8 cellular contexts compared by ENCODE assay signal in the genomic region with DNA sequence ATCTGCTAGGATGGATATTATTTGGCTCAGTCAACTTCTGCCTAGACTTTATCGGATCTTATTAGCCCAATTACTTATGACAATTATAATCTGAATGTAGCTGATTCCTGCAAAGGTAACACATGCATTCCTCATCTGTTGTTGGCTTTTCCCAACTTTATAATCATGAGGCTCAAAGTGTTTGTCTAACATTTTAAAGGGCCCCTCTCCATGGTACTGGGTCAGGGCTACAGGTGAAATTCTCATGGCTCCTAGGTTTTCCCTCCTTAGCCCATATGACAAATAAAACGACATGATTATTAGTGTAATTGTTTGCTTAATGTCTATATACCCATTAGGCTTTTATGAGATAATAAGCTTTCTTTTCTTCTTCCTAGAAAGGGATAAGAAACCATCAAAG.
"Had no signal": no experiment of that assay in that cellular context is flagged by ENCODE, and none has a peak within 500 bp of the region (broad histone marks: within the 10 kb centered on the region; RNA-seq: fewer than 3 reads in every experiment).

No MANE protein-coding gene starts in this region.

- H3K27ac ChIP-seq: KMS-11 had no signal

- H3K36me3 ChIP-seq: HAP-1 had no signal

- FAIRE-seq: HTR-8/SVneo had no signal

- DNase-seq: GOT3, H7, IMR-90, KBM-7 had no signal

- H3K4me2 ChIP-seq: KMS-11 had no signal

- H3K4me3 ChIP-seq: HAP-1 had no signal

- H3K9me3 ChIP-seq: HAP-1 had no signal

- ATAC-seq: HCT116 had no signal
